In the genomic region with DNA sequence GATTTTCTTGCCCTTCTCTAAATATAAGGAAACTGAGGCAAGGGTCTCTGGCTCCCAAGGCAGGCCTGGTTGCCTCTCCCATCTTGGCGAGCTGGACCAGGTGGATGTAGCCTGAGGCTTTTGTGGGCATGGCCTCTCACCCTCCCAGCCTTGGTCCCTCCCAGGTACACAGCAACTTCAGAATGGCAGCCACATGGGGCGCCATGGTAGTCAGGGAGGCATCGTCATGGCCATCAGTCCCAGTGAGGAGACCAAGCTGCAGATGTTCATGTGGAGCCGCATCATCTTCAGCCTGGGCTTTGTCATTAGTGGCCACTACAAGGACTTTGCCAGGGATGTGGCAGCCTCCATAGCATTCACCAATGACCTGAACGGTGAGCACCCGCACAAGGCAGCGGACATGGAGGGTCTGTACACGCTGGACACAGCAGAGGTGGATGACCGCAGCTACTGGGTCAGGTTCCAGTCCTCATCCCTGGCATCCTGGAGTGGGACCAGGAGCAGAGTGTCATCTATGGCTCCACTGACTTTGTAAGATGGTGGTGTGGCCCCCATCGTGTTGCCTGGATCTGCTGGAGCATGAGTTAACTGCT, we compare ENCODE assay signal across 17 cellular contexts.
"Had no signal": no experiment of that assay in that cellular context is flagged by ENCODE, and none has a peak within 500 bp of the region (broad histone marks: within the 10 kb centered on the region; RNA-seq: fewer than 3 reads in every experiment).

No MANE protein-coding gene starts in this region.

- H3K4me3 Mint-ChIP-seq: central memory CD8-positive, alpha-beta T cell; nephron progenitor cell had no signal

- H3K27ac ChIP-seq: gastroesophageal sphincter, ovary, stomach, thyroid gland, vagina had no signal

- H3K4me3 ChIP-seq: gastroesophageal sphincter, ovary, stomach, thyroid gland, vagina had no signal

- H3K27me3 Mint-ChIP-seq: central memory CD8-positive, alpha-beta T cell; T-cell had no signal

- H3K27ac Mint-ChIP-seq: nephron progenitor cell had no signal

- H3K9me3 ChIP-seq: gastroesophageal sphincter, ovary, stomach, thyroid gland, vagina had no signal

- DNase-seq: activated CD4-positive, alpha-beta T cell treated with anti-CD3 and anti-CD28 coated beads, Interleukin-2, amount 50 U/mL, for 1 hour; activated T-cell treated with anti-CD3 and anti-CD28 coated beads, Interleukin-2, amount 50 U/mL, for 48 hours; cortex of kidney; effector CD8-positive, alpha-beta T cell; islet precursor cell; mesenchymal stem cell; nephron progenitor cell; ovary; stimulated activated CD4-positive, alpha-beta T cell treated with anti-CD3 and anti-CD28 coated beads, Interleukin-4, amount 100 ng/mL, for 1 hour; stimulated activated CD8-positive, alpha-beta memory T cell treated with anti-CD3 and anti-CD28 coated beads, Interleukin-4, amount 100 ng/mL, for 48 hours; stomach; thyroid gland had no signal

- H3K36me3 ChIP-seq: ovary had no signal

- H3K9me3 Mint-ChIP-seq: central memory CD8-positive, alpha-beta T cell; nephron progenitor cell; T-cell had no signal

- ATAC-seq: gastroesophageal sphincter, left lobe of liver had no signal

- H3K4me1 ChIP-seq: gastroesophageal sphincter, vagina had no signal

- H3K27me3 ChIP-seq: gastroesophageal sphincter, ovary, stomach, thyroid gland, vagina had no signal

- H3K4me1 Mint-ChIP-seq: nephron progenitor cell had no signal
